In genomic region chr9:37921546-37922300, GRCh38 we compare ENCODE assay signal across 1 cellular context.
A peak's percentile ranks its signal among the peaks of the same experiment; 100 is the strongest.
TF ChIP-seq lines count a peak whose summit lies in the region.

No MANE protein-coding gene starts in this region.

TF ChIP-seq in K562, 482 proteins besides CTCF, POLR2A, EP300 and RAD21:
- peak; percentile 66 for TF ChIP-seq ZFP36 (IDR thresholded peaks at IDR 0.05; ENCODE audit: low read depth, low read length, partially characterized antibody)
- no peak for TF ChIP-seq VEZF1 (CRISPR knock-in tag; IDR thresholded peaks at IDR 0.05)
- no peak for TF ChIP-seq CEBPB (tag; IDR thresholded peaks at IDR 0.05)
- TF ChIP-seq SRSF9 (IDR thresholded peaks at IDR 0.05; ENCODE audit: borderline replicate concordance, low read depth, low read length), result no peak
